In the genomic region with DNA sequence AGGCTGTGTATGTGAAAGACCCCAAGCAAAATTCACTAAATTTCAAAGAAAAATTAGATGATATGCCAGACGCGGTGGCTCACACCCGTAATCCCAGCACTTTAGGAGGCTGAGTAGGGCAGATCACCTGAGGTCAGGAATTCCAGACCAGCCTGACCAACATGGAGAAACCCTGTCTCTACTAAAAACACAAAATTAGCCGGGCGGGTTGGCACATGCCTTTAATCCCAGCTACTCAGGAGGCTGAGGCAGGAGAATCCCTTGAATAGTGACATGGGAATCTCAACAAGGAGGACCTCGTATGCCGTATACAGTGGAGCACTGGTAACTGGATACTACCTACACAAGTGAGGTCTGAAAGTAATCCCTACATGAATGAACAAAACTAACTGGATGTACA, we compare ENCODE assay signal across 17 cellular contexts.
DNase-seq lines count a peak whose midpoint lies in the region; ATAC-seq, FAIRE-seq and TF ChIP-seq lines count a peak whose summit lies in the region.
"Had no signal": no experiment of that assay in that cellular context is flagged by ENCODE, and none has a peak within 500 bp of the region (broad histone marks: within the 10 kb centered on the region; RNA-seq: fewer than 3 reads in every experiment).

No MANE protein-coding gene starts in this region.

- H3K4me3 Mint-ChIP-seq in nephron progenitor cell = no peak overlapping the region
- H3K4me3 Mint-ChIP-seq: B cell; CD8-positive, alpha-beta T cell; HFFc6 had no signal

- no peak for TF ChIP-seq CTCF in K562 (IDR thresholded peaks at IDR 0.05 in 2 of 3, conservative IDR thresholded peaks at IDR 0.05 in 1 of 3; ENCODE audit: insufficient read depth in 2 of 3, low read depth in 1 of 3, low read length in 3 of 3)
- TF ChIP-seq CTCF in sigmoid colon (IDR thresholded peaks at IDR 0.05) = no peak
- TF ChIP-seq CTCF in nephron progenitor cell (IDR thresholded peaks at IDR 0.05) = no peak
- TF ChIP-seq CTCF in PC-3 (conservative IDR thresholded peaks at IDR 0.05; ENCODE audit: low read depth, low read length) = no peak

- H2AFZ ChIP-seq in K562 (ENCODE audit: low read depth, low read length) (no peak overlapping the region), PC-3 (ENCODE audit: low read length) (no peak overlapping the region)
- H2AFZ ChIP-seq: GM23248 had no signal

- no peak for TF ChIP-seq RAD21 in K562 (CRISPR knock-in tag; conservative IDR thresholded peaks at IDR 0.05 in 1 of 2, IDR thresholded peaks at IDR 0.05 in 1 of 2)

- H3K9me1 ChIP-seq in K562 (ENCODE audit: control insufficient read depth, insufficient read depth, low read length) = no peaks in the 10 kb centered on the region

- DNase-seq in NCI-H82 (lab: John Stamatoyannopoulos, UW) (peak; percentile 47), NCI-H82 treated with DMSO at 0.1 percent for 48 hours (lab: John Stamatoyannopoulos, UW; ENCODE audit: unreplicated experiment) (no peak), K562 (ENCODE audit: extremely low read depth in 1 of 4, low spot score in 3 of 4) (no peak), sigmoid colon (peak; percentile 29), nephron progenitor cell (no peak), PC-3 (no peak)
- DNase-seq: Calu3; CD8-positive, alpha-beta T cell; GM23248; H7; HFFc6 had no signal

- no peaks in the 10 kb centered on the region for H3K79me2 ChIP-seq in K562 (ENCODE audit: control insufficient read depth, insufficient read depth, low read length)
- no peaks in the 10 kb centered on the region for H3K79me2 ChIP-seq in PC-3 (ENCODE audit: low read length)

- H3F3A ChIP-seq in PC-3 (ENCODE audit: low read length, unreplicated experiment) = no peaks in the 10 kb centered on the region

- ATAC-seq in K562 (peak; percentile 14; the same call in 1 of the 3 replicates), PC-3 (no peak)
- ATAC-seq: CD8-positive, alpha-beta T cell; HCT116 had no signal

- H3K36me3 Mint-ChIP-seq in nephron progenitor cell (ENCODE audit: low read depth) = no peaks in the 10 kb centered on the region
- H3K36me3 Mint-ChIP-seq: CD8-positive, alpha-beta T cell had no signal

- H3K4me1 Mint-ChIP-seq in nephron progenitor cell = peaks cover 14% of the 10 kb centered on the region

- H3K4me3 ChIP-seq in K562 = no peak overlapping the region
- H3K4me3 ChIP-seq in sigmoid colon = no peak overlapping the region
- H3K4me3 ChIP-seq in PC-3 (ENCODE audit: low read length) = no peak overlapping the region
- H3K4me3 ChIP-seq: BLaER1 treated with 17β-estradiol and CSF1 and Interleukin-3, amounts not matched to agents 10 nM and 100 nM; GM23248 had no signal

- in situ Hi-C loops in K562 (cut with MboI) = no loop called here

- POLR2A ChIA-PET in K562 (lab: Yijun Ruan, JAX) (interaction anchor here (0.7 kb wide), 1 partner anchor 389 kb away, joined by 3 read pairs; no protein-coding TSS in a partner anchor), PC-3 (lab: Charles Lee; ENCODE audit: unreplicated experiment) (no interaction called here)

- no peaks in the 10 kb centered on the region for H3K9me3 ChIP-seq in K562 (replicated peaks; ENCODE audit: control insufficient read depth, insufficient read depth, low read depth, low read length)
- no peaks in the 10 kb centered on the region for H3K9me3 ChIP-seq in sigmoid colon
- no peaks in the 10 kb centered on the region for H3K9me3 ChIP-seq in PC-3 (ENCODE audit: low read length)
- H3K9me3 ChIP-seq: BLaER1 treated with 17β-estradiol and CSF1 and Interleukin-3, amounts not matched to agents 10 nM and 100 nM had no signal

- no peaks in the 10 kb centered on the region for H3K27me3 Mint-ChIP-seq in nephron progenitor cell (ENCODE audit: low read depth, poor library complexity)
- H3K27me3 Mint-ChIP-seq: B cell had no signal

- H3K27ac Mint-ChIP-seq in nephron progenitor cell = no peak overlapping the region
- H3K27ac Mint-ChIP-seq: B cell; CD8-positive, alpha-beta T cell; HFFc6 had no signal

- no peaks in the 10 kb centered on the region for H3K36me3 ChIP-seq in K562 (ENCODE audit: control insufficient read depth, insufficient read depth, low read length)
- no peaks in the 10 kb centered on the region for H3K36me3 ChIP-seq in sigmoid colon
- no peaks in the 10 kb centered on the region for H3K36me3 ChIP-seq in PC-3 (ENCODE audit: low read depth, low read length)
- H3K36me3 ChIP-seq: BLaER1 treated with 17β-estradiol and CSF1 and Interleukin-3, amounts not matched to agents 10 nM and 100 nM had no signal

- no peak for FAIRE-seq in K562 (lab: Jason Lieb, UNC)
- FAIRE-seq: G401.6, GM12891 had no signal

- TF ChIP-seq EP300 in K562 (IDR thresholded peaks at IDR 0.05; ENCODE audit: low read length) = no peak
- no peak for TF ChIP-seq EP300 in sigmoid colon (IDR thresholded peaks at IDR 0.05)

- H3K4me2 ChIP-seq in K562 (ENCODE audit: insufficient read depth, low read length) (no peak overlapping the region), PC-3 (ENCODE audit: low read length) (no peak overlapping the region)
- H3K4me2 ChIP-seq: BLaER1 treated with 17β-estradiol and CSF1 and Interleukin-3, amounts not matched to agents 10 nM and 100 nM had no signal

- CTCF ChIA-PET in K562 (lab: Yijun Ruan, JAX; ENCODE audit: low intra/inter-chr PET ratio) = no interaction called here
- CTCF ChIA-PET in PC-3 (lab: Charles Lee) = no interaction called here

- H4K20me1 ChIP-seq in K562 (replicated peaks; ENCODE audit: control insufficient read depth, insufficient read depth, low read length) (no peaks in the 10 kb centered on the region), PC-3 (ENCODE audit: low read length) (no peaks in the 10 kb centered on the region)
- H4K20me1 ChIP-seq: BLaER1 treated with 17β-estradiol and CSF1 and Interleukin-3, amounts not matched to agents 10 nM and 100 nM had no signal

- intact Hi-C loops in K562 (cut with micrococcal nuclease) = no loop called here
- intact Hi-C loops in sigmoid colon (cut with DNase I) = no loop called here
- intact Hi-C loops in PC-3 (cut with micrococcal nuclease) = no loop called here

- H3K27me3 ChIP-seq in K562 (ENCODE audit: control insufficient read depth in 2 of 2, insufficient read depth in 2 of 2, low read length in 2 of 2) = no peaks in the 10 kb centered on the region
- no peaks in the 10 kb centered on the region for H3K27me3 ChIP-seq in sigmoid colon
- no peaks in the 10 kb centered on the region for H3K27me3 ChIP-seq in PC-3 (ENCODE audit: low read length)
- H3K27me3 ChIP-seq: BLaER1 treated with 17β-estradiol and CSF1 and Interleukin-3, amounts not matched to agents 10 nM and 100 nM had no signal

- TF ChIP-seq POLR2A in K562 (conservative IDR thresholded peaks at IDR 0.05) (no peak), sigmoid colon (IDR thresholded peaks at IDR 0.05) (no peak)

- WGBS in K562 (ENCODE audit: insufficient coverage, low coverage, missing lambda C conversion rate) = 80% methylated on average over 7 of the region's 7 CpGs
- 90 to 95% methylated on average over 7 of the region's 7 CpGs for WGBS in sigmoid colon, 2 donors

- no peak overlapping the region for H3K27ac ChIP-seq in K562 (ENCODE audit: extremely low read depth, low read depth, low read length)
- no peak overlapping the region for H3K27ac ChIP-seq in sigmoid colon
- no peak overlapping the region for H3K27ac ChIP-seq in PC-3 (ENCODE audit: low read length)
- H3K27ac ChIP-seq: BLaER1 treated with 17β-estradiol and CSF1 and Interleukin-3, amounts not matched to agents 10 nM and 100 nM; GM23248; HL-60 had no signal

- BruUV-seq in K562 (replicated peaks; lab: Mats Ljungman, UMichigan) (no TSS peak), PC-3 (replicated peaks; lab: Mats Ljungman, UMichigan) (no TSS peak)

- H3K9ac ChIP-seq in K562 (ENCODE audit: insufficient read depth in 1 of 2, low read depth in 2 of 2, low read length in 2 of 2) (no peak overlapping the region), PC-3 (ENCODE audit: low read length) (no peak overlapping the region)
- H3K9ac ChIP-seq: BLaER1 treated with 17β-estradiol and CSF1 and Interleukin-3, amounts not matched to agents 10 nM and 100 nM; GM23248 had no signal

- H3K9me3 Mint-ChIP-seq in nephron progenitor cell = no peaks in the 10 kb centered on the region
- H3K9me3 Mint-ChIP-seq: CD8-positive, alpha-beta T cell; HFFc6 had no signal

- no peaks in the 10 kb centered on the region for H3K9me2 ChIP-seq in PC-3 (replicated peaks; ENCODE audit: low read length)

- H3K4me1 ChIP-seq in K562 (replicated peaks in 1 of 2; ENCODE audit: control insufficient read depth in 2 of 2, insufficient read depth in 2 of 2, low read length in 2 of 2) = peaks cover 2 to 3% of the 10 kb centered on the region in 2 experiments; a peak in 2 of 5 replicates
- H3K4me1 ChIP-seq in sigmoid colon = peaks cover 0 to 4% (median 0%) of the 10 kb centered on the region in 4 donors
- peaks cover 8% of the 10 kb centered on the region for H3K4me1 ChIP-seq in PC-3 (ENCODE audit: insufficient read depth, low read length)

TF ChIP-seq in K562, 482 proteins besides CTCF, POLR2A, EP300 and RAD21 (continues in another document):
- no peak for TF ChIP-seq BCL6 (CRISPR knock-in tag; IDR thresholded peaks at IDR 0.05)
- no peak for TF ChIP-seq NR2F6 (CRISPR knock-in tag; IDR thresholded peaks at IDR 0.05)
- no peak for TF ChIP-seq NBN (IDR thresholded peaks at IDR 0.05; ENCODE audit: low read depth)
- TF ChIP-seq ARNT (IDR thresholded peaks at IDR 0.05) = no peak
- TF ChIP-seq ZFP36 (IDR thresholded peaks at IDR 0.05; ENCODE audit: low read depth, low read length, partially characterized antibody) = no peak
- TF ChIP-seq, protein P1, sequence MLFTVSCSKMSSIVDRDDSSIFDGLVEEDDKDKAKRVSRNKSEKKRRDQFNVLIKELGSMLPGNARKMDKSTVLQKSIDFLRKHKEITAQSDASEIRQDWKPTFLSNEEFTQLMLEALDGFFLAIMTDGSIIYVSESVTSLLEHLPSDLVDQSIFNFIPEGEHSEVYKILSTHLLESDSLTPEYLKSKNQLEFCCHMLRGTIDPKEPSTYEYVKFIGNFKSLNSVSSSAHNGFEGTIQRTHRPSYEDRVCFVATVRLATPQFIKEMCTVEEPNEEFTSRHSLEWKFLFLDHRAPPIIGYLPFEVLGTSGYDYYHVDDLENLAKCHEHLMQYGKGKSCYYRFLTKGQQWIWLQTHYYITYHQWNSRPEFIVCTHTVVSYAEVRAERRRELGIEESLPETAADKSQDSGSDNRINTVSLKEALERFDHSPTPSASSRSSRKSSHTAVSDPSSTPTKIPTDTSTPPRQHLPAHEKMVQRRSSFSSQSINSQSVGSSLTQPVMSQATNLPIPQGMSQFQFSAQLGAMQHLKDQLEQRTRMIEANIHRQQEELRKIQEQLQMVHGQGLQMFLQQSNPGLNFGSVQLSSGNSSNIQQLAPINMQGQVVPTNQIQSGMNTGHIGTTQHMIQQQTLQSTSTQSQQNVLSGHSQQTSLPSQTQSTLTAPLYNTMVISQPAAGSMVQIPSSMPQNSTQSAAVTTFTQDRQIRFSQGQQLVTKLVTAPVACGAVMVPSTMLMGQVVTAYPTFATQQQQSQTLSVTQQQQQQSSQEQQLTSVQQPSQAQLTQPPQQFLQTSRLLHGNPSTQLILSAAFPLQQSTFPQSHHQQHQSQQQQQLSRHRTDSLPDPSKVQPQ (CRISPR knock-in tag; IDR thresholded peaks at IDR 0.05; ENCODE audit: borderline replicate concordance) = no peak
- no peak for TF ChIP-seq YY1 (IDR thresholded peaks at IDR 0.05; ENCODE audit: borderline replicate concordance in 1 of 3, control insufficient read depth in 1 of 3, extremely low read depth in 1 of 3, insufficient read depth in 3 of 3, insufficient read length in 1 of 3, insufficient replicate concordance in 2 of 3, low read depth in 1 of 3, low read length in 2 of 3)

Comparison
In these comparisons a context has a peak if more than half of its experiments do, and no peak if none do; other contexts are left out.
1. DNase-seq: peak in NCI-H82 (single experiment) and sigmoid colon (single experiment); none in NCI-H82 treated with DMSO at 0.1 percent for 48 hours (single experiment), K562 (0 of 4), nephron progenitor cell (single experiment) and PC-3 (single experiment).